ENCODE assay signal across 1 cellular context in the genomic region with DNA sequence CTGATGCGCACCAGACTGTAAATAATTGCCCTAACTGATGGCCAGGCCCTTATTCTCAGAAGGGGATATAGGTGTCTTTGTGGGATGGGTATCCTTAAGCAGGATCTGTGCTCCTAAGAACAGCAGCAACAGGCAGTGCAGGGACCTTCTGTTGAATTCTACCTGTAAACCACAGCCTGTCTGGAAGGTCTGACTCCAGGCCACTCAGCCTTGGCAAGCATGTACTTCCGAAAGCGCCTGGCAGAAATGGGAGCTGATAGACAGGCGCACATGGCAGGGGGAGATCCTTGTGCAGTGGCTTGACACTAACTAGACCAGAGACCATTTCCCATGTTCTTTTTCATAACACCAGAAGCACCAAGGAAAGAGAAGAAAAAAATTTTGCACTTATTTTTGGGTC.
TF ChIP-seq lines count a peak whose summit lies in the region.

No MANE protein-coding gene starts in this region.

TF ChIP-seq in WTC11, 78 proteins besides CTCF, POLR2A, EP300 and RAD21:
- no peak for TF ChIP-seq JAZF1 (CRISPR knock-in tag; IDR thresholded peaks at IDR 0.05)
- TF ChIP-seq, protein P1, sequence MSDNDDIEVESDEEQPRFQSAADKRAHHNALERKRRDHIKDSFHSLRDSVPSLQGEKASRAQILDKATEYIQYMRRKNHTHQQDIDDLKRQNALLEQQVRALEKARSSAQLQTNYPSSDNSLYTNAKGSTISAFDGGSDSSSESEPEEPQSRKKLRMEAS (CRISPR knock-in tag; IDR thresholded peaks at IDR 0.05) = no peak
- TF ChIP-seq, protein P2, sequence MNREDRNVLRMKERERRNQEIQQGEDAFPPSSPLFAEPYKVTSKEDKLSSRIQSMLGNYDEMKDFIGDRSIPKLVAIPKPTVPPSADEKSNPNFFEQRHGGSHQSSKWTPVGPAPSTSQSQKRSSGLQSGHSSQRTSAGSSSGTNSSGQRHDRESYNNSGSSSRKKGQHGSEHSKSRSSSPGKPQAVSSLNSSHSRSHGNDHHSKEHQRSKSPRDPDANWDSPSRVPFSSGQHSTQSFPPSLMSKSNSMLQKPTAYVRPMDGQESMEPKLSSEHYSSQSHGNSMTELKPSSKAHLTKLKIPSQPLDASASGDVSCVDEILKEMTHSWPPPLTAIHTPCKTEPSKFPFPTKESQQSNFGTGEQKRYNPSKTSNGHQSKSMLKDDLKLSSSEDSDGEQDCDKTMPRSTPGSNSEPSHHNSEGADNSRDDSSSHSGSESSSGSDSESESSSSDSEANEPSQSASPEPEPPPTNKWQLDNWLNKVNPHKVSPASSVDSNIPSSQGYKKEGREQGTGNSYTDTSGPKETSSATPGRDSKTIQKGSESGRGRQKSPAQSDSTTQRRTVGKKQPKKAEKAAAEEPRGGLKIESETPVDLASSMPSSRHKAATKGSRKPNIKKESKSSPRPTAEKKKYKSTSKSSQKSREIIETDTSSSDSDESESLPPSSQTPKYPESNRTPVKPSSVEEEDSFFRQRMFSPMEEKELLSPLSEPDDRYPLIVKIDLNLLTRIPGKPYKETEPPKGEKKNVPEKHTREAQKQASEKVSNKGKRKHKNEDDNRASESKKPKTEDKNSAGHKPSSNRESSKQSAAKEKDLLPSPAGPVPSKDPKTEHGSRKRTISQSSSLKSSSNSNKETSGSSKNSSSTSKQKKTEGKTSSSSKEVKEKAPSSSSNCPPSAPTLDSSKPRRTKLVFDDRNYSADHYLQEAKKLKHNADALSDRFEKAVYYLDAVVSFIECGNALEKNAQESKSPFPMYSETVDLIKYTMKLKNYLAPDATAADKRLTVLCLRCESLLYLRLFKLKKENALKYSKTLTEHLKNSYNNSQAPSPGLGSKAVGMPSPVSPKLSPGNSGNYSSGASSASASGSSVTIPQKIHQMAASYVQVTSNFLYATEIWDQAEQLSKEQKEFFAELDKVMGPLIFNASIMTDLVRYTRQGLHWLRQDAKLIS (CRISPR knock-in tag; IDR thresholded peaks at IDR 0.05; ENCODE audit: borderline replicate concordance) = no peak
- no peak for TF ChIP-seq KAT7 (CRISPR knock-in tag; IDR thresholded peaks at IDR 0.05; ENCODE audit: borderline replicate concordance)
- TF ChIP-seq, protein P3, sequence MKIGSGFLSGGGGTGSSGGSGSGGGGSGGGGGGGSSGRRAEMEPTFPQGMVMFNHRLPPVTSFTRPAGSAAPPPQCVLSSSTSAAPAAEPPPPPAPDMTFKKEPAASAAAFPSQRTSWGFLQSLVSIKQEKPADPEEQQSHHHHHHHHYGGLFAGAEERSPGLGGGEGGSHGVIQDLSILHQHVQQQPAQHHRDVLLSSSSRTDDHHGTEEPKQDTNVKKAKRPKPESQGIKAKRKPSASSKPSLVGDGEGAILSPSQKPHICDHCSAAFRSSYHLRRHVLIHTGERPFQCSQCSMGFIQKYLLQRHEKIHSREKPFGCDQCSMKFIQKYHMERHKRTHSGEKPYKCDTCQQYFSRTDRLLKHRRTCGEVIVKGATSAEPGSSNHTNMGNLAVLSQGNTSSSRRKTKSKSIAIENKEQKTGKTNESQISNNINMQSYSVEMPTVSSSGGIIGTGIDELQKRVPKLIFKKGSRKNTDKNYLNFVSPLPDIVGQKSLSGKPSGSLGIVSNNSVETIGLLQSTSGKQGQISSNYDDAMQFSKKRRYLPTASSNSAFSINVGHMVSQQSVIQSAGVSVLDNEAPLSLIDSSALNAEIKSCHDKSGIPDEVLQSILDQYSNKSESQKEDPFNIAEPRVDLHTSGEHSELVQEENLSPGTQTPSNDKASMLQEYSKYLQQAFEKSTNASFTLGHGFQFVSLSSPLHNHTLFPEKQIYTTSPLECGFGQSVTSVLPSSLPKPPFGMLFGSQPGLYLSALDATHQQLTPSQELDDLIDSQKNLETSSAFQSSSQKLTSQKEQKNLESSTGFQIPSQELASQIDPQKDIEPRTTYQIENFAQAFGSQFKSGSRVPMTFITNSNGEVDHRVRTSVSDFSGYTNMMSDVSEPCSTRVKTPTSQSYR (CRISPR knock-in tag; IDR thresholded peaks at IDR 0.05) = no peak
- TF ChIP-seq OVOL2 (CRISPR knock-in tag; IDR thresholded peaks at IDR 0.05; ENCODE audit: borderline replicate concordance) = no peak
- TF ChIP-seq, protein P4, sequence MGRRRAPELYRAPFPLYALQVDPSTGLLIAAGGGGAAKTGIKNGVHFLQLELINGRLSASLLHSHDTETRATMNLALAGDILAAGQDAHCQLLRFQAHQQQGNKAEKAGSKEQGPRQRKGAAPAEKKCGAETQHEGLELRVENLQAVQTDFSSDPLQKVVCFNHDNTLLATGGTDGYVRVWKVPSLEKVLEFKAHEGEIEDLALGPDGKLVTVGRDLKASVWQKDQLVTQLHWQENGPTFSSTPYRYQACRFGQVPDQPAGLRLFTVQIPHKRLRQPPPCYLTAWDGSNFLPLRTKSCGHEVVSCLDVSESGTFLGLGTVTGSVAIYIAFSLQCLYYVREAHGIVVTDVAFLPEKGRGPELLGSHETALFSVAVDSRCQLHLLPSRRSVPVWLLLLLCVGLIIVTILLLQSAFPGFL (CRISPR knock-in tag; IDR thresholded peaks at IDR 0.05; ENCODE audit: borderline replicate concordance) = no peak
- TF ChIP-seq, protein P5, sequence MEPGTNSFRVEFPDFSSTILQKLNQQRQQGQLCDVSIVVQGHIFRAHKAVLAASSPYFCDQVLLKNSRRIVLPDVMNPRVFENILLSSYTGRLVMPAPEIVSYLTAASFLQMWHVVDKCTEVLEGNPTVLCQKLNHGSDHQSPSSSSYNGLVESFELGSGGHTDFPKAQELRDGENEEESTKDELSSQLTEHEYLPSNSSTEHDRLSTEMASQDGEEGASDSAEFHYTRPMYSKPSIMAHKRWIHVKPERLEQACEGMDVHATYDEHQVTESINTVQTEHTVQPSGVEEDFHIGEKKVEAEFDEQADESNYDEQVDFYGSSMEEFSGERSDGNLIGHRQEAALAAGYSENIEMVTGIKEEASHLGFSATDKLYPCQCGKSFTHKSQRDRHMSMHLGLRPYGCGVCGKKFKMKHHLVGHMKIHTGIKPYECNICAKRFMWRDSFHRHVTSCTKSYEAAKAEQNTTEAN (CRISPR knock-in tag; IDR thresholded peaks at IDR 0.05) = no peak
- TF ChIP-seq TEAD1 (CRISPR knock-in tag; IDR thresholded peaks at IDR 0.05) = no peak
- no peak for TF ChIP-seq RELA (CRISPR knock-in tag; IDR thresholded peaks at IDR 0.05; ENCODE audit: borderline replicate concordance)
- no peak for TF ChIP-seq CREM (CRISPR knock-in tag; IDR thresholded peaks at IDR 0.05)
